Comparison of ENCODE assay signal across 1 cellular context in the genomic region with DNA sequence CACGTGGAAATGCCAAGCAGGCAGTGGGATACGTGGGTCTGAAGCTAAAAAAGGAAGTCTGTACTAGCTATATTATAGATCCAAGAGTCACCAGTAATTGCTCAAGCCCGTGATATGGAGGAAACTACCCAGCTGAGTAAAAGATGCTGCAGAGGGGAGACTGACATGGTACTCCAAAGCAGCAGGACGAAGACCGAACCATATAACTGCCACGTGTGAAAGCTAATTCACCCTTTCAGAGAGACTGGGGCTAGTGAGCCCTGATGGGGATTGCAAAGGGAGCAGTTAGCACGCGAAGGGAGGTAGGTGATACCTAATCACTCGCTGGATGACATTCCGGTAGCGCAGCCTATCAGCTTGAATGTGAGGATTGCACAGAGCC.
A peak's percentile ranks its signal among the peaks of the same experiment; 100 is the strongest.
TF ChIP-seq lines count a peak whose summit lies in the region.

No MANE protein-coding gene starts in this region.

TF ChIP-seq in K562, 482 proteins besides CTCF, POLR2A, EP300 and RAD21 (continued from another document and continues in another):
- no peak for TF ChIP-seq NR0B1 (IDR thresholded peaks at IDR 0.05; ENCODE audit: partially characterized antibody)
- no peak for TF ChIP-seq NEUROD1 (IDR thresholded peaks at IDR 0.05; ENCODE audit: borderline replicate concordance, low read depth, low read length, partially characterized antibody)
- TF ChIP-seq ZNF695 (CRISPR knock-in tag; IDR thresholded peaks at IDR 0.05) = peak; percentile 72; the same call in 1 of the 2 replicates
- TF ChIP-seq HMG20B (CRISPR knock-in tag; IDR thresholded peaks at IDR 0.05) = no peak
- no peak for TF ChIP-seq CBFA2T3 (IDR thresholded peaks at IDR 0.05)
- TF ChIP-seq, protein P1, sequence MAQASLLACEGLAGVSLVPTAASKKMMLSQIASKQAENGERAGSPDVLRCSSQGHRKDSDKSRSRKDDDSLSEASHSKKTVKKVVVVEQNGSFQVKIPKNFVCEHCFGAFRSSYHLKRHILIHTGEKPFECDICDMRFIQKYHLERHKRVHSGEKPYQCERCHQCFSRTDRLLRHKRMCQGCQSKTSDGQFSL (CRISPR knock-in tag; IDR thresholded peaks at IDR 0.05) = no peak
- TF ChIP-seq, protein P1 (tag; IDR thresholded peaks at IDR 0.05) = no peak
- no peak for TF ChIP-seq PML (IDR thresholded peaks at IDR 0.05; ENCODE audit: low read length)
- TF ChIP-seq JUNB (CRISPR knock-in tag; conservative IDR thresholded peaks at IDR 0.05) = peak; percentile 32
- TF ChIP-seq KLF16 (IDR thresholded peaks at IDR 0.05) = no peak
- TF ChIP-seq RBM14 (IDR thresholded peaks at IDR 0.05; ENCODE audit: borderline replicate concordance, insufficient read depth, low read depth, low read length) = no peak
- TF ChIP-seq CHD2 (IDR thresholded peaks at IDR 0.05; ENCODE audit: low read depth, low read length) = no peak
- no peak for TF ChIP-seq SAP30 (IDR thresholded peaks at IDR 0.05; ENCODE audit: borderline replicate concordance, insufficient read depth, low read depth, low read length, poor library complexity, severe bottlenecking)
- no peak for TF ChIP-seq BRCA1 (IDR thresholded peaks at IDR 0.05)
- TF ChIP-seq BRCA1 (CRISPR knock-in tag; IDR thresholded peaks at IDR 0.05) = no peak
- TF ChIP-seq TEAD4 (IDR thresholded peaks at IDR 0.05; ENCODE audit: low read length) = no peak
- TF ChIP-seq TEAD4 (CRISPR knock-in tag; IDR thresholded peaks at IDR 0.05; ENCODE audit: borderline replicate concordance) = no peak
- TF ChIP-seq MED1 (CRISPR knock-in tag; IDR thresholded peaks at IDR 0.05; ENCODE audit: borderline replicate concordance) = no peak
- TF ChIP-seq HES1 (IDR thresholded peaks at IDR 0.05; ENCODE audit: low read depth) = no peak
- no peak for TF ChIP-seq RNF2 (IDR thresholded peaks at IDR 0.05)
- no peak for TF ChIP-seq ZNF398 (CRISPR knock-in tag; IDR thresholded peaks at IDR 0.05)
- TF ChIP-seq CSDE1 (IDR thresholded peaks at IDR 0.05) = no peak
- TF ChIP-seq ZNF785 (CRISPR knock-in tag; IDR thresholded peaks at IDR 0.05) = no peak
- TF ChIP-seq ELF2 (CRISPR knock-in tag; IDR thresholded peaks at IDR 0.05) = no peak
- TF ChIP-seq ZNF766 (CRISPR knock-in tag; conservative IDR thresholded peaks at IDR 0.05) = no peak
- TF ChIP-seq ELF4 (CRISPR knock-in tag; IDR thresholded peaks at IDR 0.05) = no peak
- TF ChIP-seq, protein P2, sequence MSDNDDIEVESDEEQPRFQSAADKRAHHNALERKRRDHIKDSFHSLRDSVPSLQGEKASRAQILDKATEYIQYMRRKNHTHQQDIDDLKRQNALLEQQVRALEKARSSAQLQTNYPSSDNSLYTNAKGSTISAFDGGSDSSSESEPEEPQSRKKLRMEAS (CRISPR knock-in tag; IDR thresholded peaks at IDR 0.05) = peak; percentile 72; the same call in 1 of the 2 replicates
- TF ChIP-seq ATF1 (CRISPR knock-in tag; IDR thresholded peaks at IDR 0.05) = no peak
- TF ChIP-seq ATF1 (tag; IDR thresholded peaks at IDR 0.05) = no peak
- no peak for TF ChIP-seq KDM2B (CRISPR knock-in tag; IDR thresholded peaks at IDR 0.05)
- TF ChIP-seq, protein P3, sequence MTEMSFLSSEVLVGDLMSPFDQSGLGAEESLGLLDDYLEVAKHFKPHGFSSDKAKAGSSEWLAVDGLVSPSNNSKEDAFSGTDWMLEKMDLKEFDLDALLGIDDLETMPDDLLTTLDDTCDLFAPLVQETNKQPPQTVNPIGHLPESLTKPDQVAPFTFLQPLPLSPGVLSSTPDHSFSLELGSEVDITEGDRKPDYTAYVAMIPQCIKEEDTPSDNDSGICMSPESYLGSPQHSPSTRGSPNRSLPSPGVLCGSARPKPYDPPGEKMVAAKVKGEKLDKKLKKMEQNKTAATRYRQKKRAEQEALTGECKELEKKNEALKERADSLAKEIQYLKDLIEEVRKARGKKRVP (CRISPR knock-in tag; IDR thresholded peaks at IDR 0.05) = peak; percentile 46; the same call in 1 of the 2 replicates
- no peak for TF ChIP-seq ZC3H11A (IDR thresholded peaks at IDR 0.05; ENCODE audit: low read depth, low read length)
- no peak for TF ChIP-seq TCF7 (IDR thresholded peaks at IDR 0.05; ENCODE audit: borderline replicate concordance)
- no peak for TF ChIP-seq EWSR1 (IDR thresholded peaks at IDR 0.05; ENCODE audit: borderline replicate concordance, low read depth, partially characterized antibody)
- no peak for TF ChIP-seq RBM39 (optimal IDR thresholded peaks at IDR 0.05; ENCODE audit: low read depth, low read length)
- TF ChIP-seq OTX1 (CRISPR knock-in tag; IDR thresholded peaks at IDR 0.05) = peak; percentile 57; the same call in 1 of the 2 replicates
- TF ChIP-seq SETDB1 (IDR thresholded peaks at IDR 0.05; ENCODE audit: low read length) = no peak
- TF ChIP-seq TBL1XR1 (IDR thresholded peaks at IDR 0.05; ENCODE audit: low read length in 2 of 2) = no peak
- no peak for TF ChIP-seq ID3 (CRISPR knock-in tag; IDR thresholded peaks at IDR 0.05)
- TF ChIP-seq ID3 (tag; IDR thresholded peaks at IDR 0.05) = no peak
- no peak for TF ChIP-seq KHSRP (IDR thresholded peaks at IDR 0.05)
- TF ChIP-seq RHOXF2B (CRISPR knock-in tag; conservative IDR thresholded peaks at IDR 0.05) = no peak
- TF ChIP-seq, protein P4, sequence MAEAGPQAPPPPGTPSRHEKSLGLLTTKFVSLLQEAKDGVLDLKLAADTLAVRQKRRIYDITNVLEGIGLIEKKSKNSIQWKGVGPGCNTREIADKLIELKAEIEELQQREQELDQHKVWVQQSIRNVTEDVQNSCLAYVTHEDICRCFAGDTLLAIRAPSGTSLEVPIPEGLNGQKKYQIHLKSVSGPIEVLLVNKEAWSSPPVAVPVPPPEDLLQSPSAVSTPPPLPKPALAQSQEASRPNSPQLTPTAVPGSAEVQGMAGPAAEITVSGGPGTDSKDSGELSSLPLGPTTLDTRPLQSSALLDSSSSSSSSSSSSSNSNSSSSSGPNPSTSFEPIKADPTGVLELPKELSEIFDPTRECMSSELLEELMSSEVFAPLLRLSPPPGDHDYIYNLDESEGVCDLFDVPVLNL (CRISPR knock-in tag; IDR thresholded peaks at IDR 0.05; ENCODE audit: low read depth) = peak; percentile 19; the same call in 1 of the 2 replicates
- no peak for TF ChIP-seq RBM17 (IDR thresholded peaks at IDR 0.05; ENCODE audit: borderline replicate concordance, low read depth, low read length)
- TF ChIP-seq GTF2A2 (tag; IDR thresholded peaks at IDR 0.05) = no peak
- TF ChIP-seq MGA (IDR thresholded peaks at IDR 0.05) = no peak; the same call in 1 of the 2 replicates
